18 cellular contexts compared by ENCODE assay signal in the genomic region with DNA sequence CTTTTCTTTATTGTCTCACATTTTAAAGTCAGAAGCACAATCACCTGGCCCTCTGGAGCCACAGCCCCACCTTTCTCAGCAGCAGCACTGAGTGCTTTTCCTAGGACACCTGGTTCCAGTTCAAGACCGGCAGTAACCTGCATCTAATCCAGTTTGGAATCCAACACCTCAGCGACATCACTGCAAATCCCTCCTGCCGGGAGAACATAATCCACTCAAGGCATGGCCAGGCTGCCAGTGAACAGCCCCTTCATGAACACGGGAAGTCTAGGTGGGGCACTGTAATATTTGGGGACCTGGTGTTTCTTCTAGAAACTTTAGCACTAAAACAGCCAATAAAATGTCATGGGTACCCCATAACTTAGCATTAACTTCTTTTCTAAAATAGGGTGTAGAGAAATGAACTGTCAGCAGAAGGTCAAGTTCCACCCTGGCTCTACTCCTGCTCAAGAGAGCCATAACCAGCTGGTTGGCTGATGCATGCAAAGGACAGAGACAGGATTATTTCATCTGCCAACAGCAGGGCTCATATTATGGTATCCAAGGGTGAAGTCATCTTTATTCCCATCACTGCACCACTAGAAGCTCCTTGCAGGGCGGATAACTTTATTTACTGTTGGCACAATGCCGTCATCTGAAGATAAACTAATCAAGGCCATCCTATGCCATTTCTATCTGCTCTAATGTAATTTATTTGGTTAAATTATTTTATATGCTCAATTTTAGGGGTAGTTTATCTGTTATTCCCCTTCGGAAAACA.
DNase-seq lines count a peak whose midpoint lies in the region; ATAC-seq and TF ChIP-seq lines count a peak whose summit lies in the region.
"Had no signal": no experiment of that assay in that cellular context is flagged by ENCODE, and none has a peak within 500 bp of the region (broad histone marks: within the 10 kb centered on the region; RNA-seq: fewer than 3 reads in every experiment).

No MANE protein-coding gene starts in this region.

- H2BK12ac ChIP-seq in neuronal stem cell (ENCODE audit: low read length), result no peak overlapping the region

- no peaks in the 10 kb centered on the region for H3K36me3 ChIP-seq in adrenal gland (replicated peaks in 1 of 2)
- H3K36me3 ChIP-seq in neuronal stem cell (replicated peaks in 1 of 2; ENCODE audit: control insufficient read depth in 2 of 2, insufficient read depth in 2 of 2, low read length in 2 of 2), result peaks cover 0 to 9% of the 10 kb centered on the region in 2 donors
- H3K36me3 ChIP-seq: left lung, transverse colon had no signal

- H2BK5ac ChIP-seq in neuronal stem cell (ENCODE audit: low read length), result no peak overlapping the region

- H4K8ac ChIP-seq in neuronal stem cell (ENCODE audit: low read depth, low read length), result no peak overlapping the region

- no peaks in the 10 kb centered on the region for H3K79me1 ChIP-seq in neuronal stem cell (ENCODE audit: low read depth, low read length)

- no peak overlapping the region for H3K4me2 ChIP-seq in neuronal stem cell (ENCODE audit: insufficient read depth, low read length, poor library complexity, severe bottlenecking)
- H3K4me2 ChIP-seq: smooth muscle cell had no signal

- H2AK5ac ChIP-seq in neuronal stem cell (ENCODE audit: low read depth, low read length), result no peak overlapping the region

- ATAC-seq in HG02884 (IDR thresholded peaks at IDR 0.05; ENCODE audit: unreplicated experiment), result no peak
- ATAC-seq: left lung had no signal

- H3K9ac ChIP-seq in neuronal stem cell (ENCODE audit: low read depth, low read length, poor library complexity), result no peak overlapping the region

- no peak overlapping the region for H3K4ac ChIP-seq in neuronal stem cell (ENCODE audit: low read length)

- H3K23ac ChIP-seq in neuronal stem cell (ENCODE audit: low read depth, low read length, poor library complexity), result no peak overlapping the region

- no peak overlapping the region for H3K14ac ChIP-seq in neuronal stem cell (ENCODE audit: low read length)

- TF ChIP-seq CTCF in adrenal gland (IDR thresholded peaks at IDR 0.05), result no peak

- no peaks in the 10 kb centered on the region for H3K27me3 ChIP-seq in adrenal gland
- no peaks in the 10 kb centered on the region for H3K27me3 ChIP-seq in neuronal stem cell (ENCODE audit: control insufficient read depth in 3 of 3, insufficient read depth in 3 of 3, low read depth in 1 of 3, low read length in 3 of 3)
- H3K27me3 ChIP-seq: left lung, SJSA1, transverse colon had no signal

- H2AFZ ChIP-seq in neuronal stem cell (ENCODE audit: low read length), result no peak overlapping the region

- H2BK120ac ChIP-seq in neuronal stem cell (ENCODE audit: low read depth, low read length), result no peak overlapping the region

- H3K27ac ChIP-seq in adrenal gland (peak overlapping the region in 3 of 5 donors; percentile 30 to 62 (median 51)), neuronal stem cell (replicated peaks; ENCODE audit: low read length) (no peak overlapping the region)
- H3K27ac ChIP-seq: SJSA1, transverse colon had no signal

- H3K4me1 ChIP-seq in adrenal gland (replicated peaks in 1 of 2) (peaks cover 11 to 29% of the 10 kb centered on the region in 2 donors), neuronal stem cell (ENCODE audit: control insufficient read depth in 2 of 2, insufficient read depth in 1 of 2, low read depth in 1 of 2, low read length in 2 of 2) (no peaks in the 10 kb centered on the region)
- H3K4me1 ChIP-seq: SJSA1 had no signal

- intact Hi-C loops in adrenal gland (cut with DNase I), result no loop called here

- WGBS in adrenal gland, 4 donors, result 66 to 73% (median 72%) methylated on average over 7 of the region's 7 CpGs
- WGBS in neuronal stem cell (ENCODE audit: extremely low coverage in 2 of 2, insufficient read length in 2 of 2, insufficient replicate concordance in 1 of 2), 2 donors, result no CpG with 5 or more reads among the region's 7 CpGs

- no peak overlapping the region for H4K91ac ChIP-seq in neuronal stem cell (ENCODE audit: low read depth, low read length, poor library complexity)

- H2BK15ac ChIP-seq in neuronal stem cell (ENCODE audit: low read length), result no peak overlapping the region

- no peak overlapping the region for H3K4me3 ChIP-seq in adrenal gland
- no peak overlapping the region for H3K4me3 ChIP-seq in neuronal stem cell (ENCODE audit: low read length in 2 of 2)
- H3K4me3 ChIP-seq: left lung, SJSA1, smooth muscle cell, transverse colon had no signal

- TF ChIP-seq POLR2A in adrenal gland (IDR thresholded peaks at IDR 0.05), result no peak

- no peak overlapping the region for H3K18ac ChIP-seq in neuronal stem cell (ENCODE audit: low read length)

- no peaks in the 10 kb centered on the region for H3K9me3 ChIP-seq in adrenal gland (replicated peaks in 1 of 3)
- H3K9me3 ChIP-seq in neuronal stem cell (replicated peaks in 1 of 2; ENCODE audit: control insufficient read depth in 2 of 2, insufficient read depth in 1 of 2, low read depth in 1 of 2, low read length in 2 of 2), result no peaks in the 10 kb centered on the region
- H3K9me3 ChIP-seq: left lung, SJSA1, transverse colon had no signal

- peak; percentile 51 for DNase-seq in NCI-H2171 treated with DMSO at 0.1 percent for 48 hours (lab: John Stamatoyannopoulos, UW)
- DNase-seq in NCI-H2171 (lab: John Stamatoyannopoulos, UW), result no peak
- DNase-seq in adrenal gland, result no peak
- peak; percentile 39 for DNase-seq in left kidney (ENCODE audit: low read depth, low spot score)
- DNase-seq in ureter (ENCODE audit: low spot score), result peak; percentile 5
- no peak for DNase-seq in neuronal stem cell (ENCODE audit: low spot score)
- DNase-seq in OCI-M1 (lab: John Stamatoyannopoulos, UW), result no peak
- DNase-seq: amygdala, cerebellar nuclear complex, DMS53, H7, left lung, NCI-H1092 treated with DMSO at 0.1 percent for 48 hours, NCI-H226, transverse colon had no signal

Comparison
In these comparisons a context has a peak if more than half of its experiments do, and no peak if none do; other contexts are left out.
1. DNase-seq: peak in NCI-H2171 treated with DMSO at 0.1 percent for 48 hours (single experiment), left kidney (single experiment) and ureter (single experiment); none in NCI-H2171 (single experiment), adrenal gland (0 of 7), neuronal stem cell (single experiment) and OCI-M1 (single experiment).